ENCODE assay signal across 10 cellular contexts in the genomic region with DNA sequence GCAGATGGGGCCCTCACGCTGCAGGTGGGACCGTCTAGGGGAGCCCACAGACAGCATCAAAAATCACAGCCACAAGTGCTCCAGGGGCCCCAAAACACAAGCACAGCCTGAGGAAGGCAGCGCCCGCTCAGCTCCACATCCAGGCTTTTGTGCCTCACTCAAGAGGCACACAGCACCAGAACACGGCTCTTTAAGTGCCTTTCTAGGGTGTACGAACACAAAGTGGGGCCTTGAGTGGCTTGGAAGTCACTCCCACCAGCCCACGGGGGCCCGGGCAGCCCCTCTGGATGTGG.
DNase-seq lines count a peak whose midpoint lies in the region; ATAC-seq and TF ChIP-seq lines count a peak whose summit lies in the region.
"Had no signal": no experiment of that assay in that cellular context is flagged by ENCODE, and none has a peak within 500 bp of the region (broad histone marks: within the 10 kb centered on the region; RNA-seq: fewer than 3 reads in every experiment).

No MANE protein-coding gene starts in this region.

- peak in 6 of 8 donors; percentile 0 to 10 (median 1) for ATAC-seq in heart right ventricle
- no peak for ATAC-seq in left ventricle myocardium superior
- ATAC-seq in right cardiac atrium = no peak
- ATAC-seq in omental fat pad (ENCODE audit: low FRiP score) = no peak

- H3K4me1 Mint-ChIP-seq in progenitor cell of endocrine pancreas (ENCODE audit: low read depth) (peaks cover 29% of the 10 kb centered on the region), CD14-positive monocyte (peaks cover 17% of the 10 kb centered on the region)

- H3K27me3 Mint-ChIP-seq in progenitor cell of endocrine pancreas = no peaks in the 10 kb centered on the region
- H3K27me3 Mint-ChIP-seq in CD14-positive monocyte (ENCODE audit: low read depth in 3 of 3) = peaks cover 53 to 84% (median 54%) of the 10 kb centered on the region in 3 donors

- peak overlapping the region; percentile 70 to 94 (median 82) for H3K27ac ChIP-seq in heart right ventricle
- H3K27ac ChIP-seq in right cardiac atrium (ENCODE audit: low read length) = peak overlapping the region; percentile 51
- peak overlapping the region; percentile 72 for H3K27ac ChIP-seq in vagina

- H3K9me3 ChIP-seq in heart right ventricle = no peaks in the 10 kb centered on the region
- no peaks in the 10 kb centered on the region for H3K9me3 ChIP-seq in right cardiac atrium (ENCODE audit: control insufficient read depth, low read length)
- no peaks in the 10 kb centered on the region for H3K9me3 ChIP-seq in vagina

- H3K36me3 Mint-ChIP-seq in progenitor cell of endocrine pancreas (ENCODE audit: insufficient read depth) = peaks cover 6% of the 10 kb centered on the region
- no peaks in the 10 kb centered on the region for H3K36me3 Mint-ChIP-seq in CD14-positive monocyte

- H3K9me3 Mint-ChIP-seq in progenitor cell of endocrine pancreas (ENCODE audit: low read depth) (no peaks in the 10 kb centered on the region), CD14-positive monocyte (peaks cover 0 to 4% (median 0%) of the 10 kb centered on the region in 7 donors)

- no peak for TF ChIP-seq CTCF in heart right ventricle (IDR thresholded peaks at IDR 0.05)
- no peak for TF ChIP-seq CTCF in progenitor cell of endocrine pancreas (IDR thresholded peaks at IDR 0.05; ENCODE audit: unreplicated experiment)
- TF ChIP-seq CTCF in vagina (IDR thresholded peaks at IDR 0.05) = no peak
- no peak for TF ChIP-seq CTCF in CD14-positive monocyte (IDR thresholded peaks at IDR 0.05)
- no peak for TF ChIP-seq CTCF in omental fat pad (IDR thresholded peaks at IDR 0.05)

- H3K27ac Mint-ChIP-seq in progenitor cell of endocrine pancreas = peak overlapping the region; percentile 96
- H3K27ac Mint-ChIP-seq in CD14-positive monocyte = no peak overlapping the region

- peaks cover 0 to 5% (median 0%) of the 10 kb centered on the region in 7 donors for H3K27me3 ChIP-seq in heart right ventricle
- H3K27me3 ChIP-seq in right cardiac atrium (ENCODE audit: control insufficient read depth, insufficient read depth) = no peaks in the 10 kb centered on the region
- no peaks in the 10 kb centered on the region for H3K27me3 ChIP-seq in vagina

- H3K36me3 ChIP-seq in heart right ventricle (peaks cover 0 to 3% (median 0%) of the 10 kb centered on the region in 9 donors), vagina (no peaks in the 10 kb centered on the region)

- H3K4me3 ChIP-seq in heart right ventricle (no peak overlapping the region), right cardiac atrium (ENCODE audit: low read length) (no peak overlapping the region), vagina (no peak overlapping the region)

- 52 to 65% methylated on average over 8 of the region's 8 CpGs for WGBS in heart right ventricle, 2 donors
- WGBS in right cardiac atrium = 54% methylated on average over 8 of the region's 8 CpGs

- H3K4me1 ChIP-seq in heart right ventricle (peaks cover 10 to 62% (median 34%) of the 10 kb centered on the region in 9 donors), right cardiac atrium (ENCODE audit: control insufficient read depth, insufficient read depth, low read length) (peaks cover 22% of the 10 kb centered on the region), vagina (peaks cover 55% of the 10 kb centered on the region)

- no peak for TF ChIP-seq POLR2A in vagina (IDR thresholded peaks at IDR 0.05)

- intact Hi-C loops in heart right ventricle (cut with DNase I) (loop anchor here in 3 of 10 donors (10.0 kb wide), 1 partner anchor 61 kb away; the partner anchor contains the start of gene DIP2C (in 3 of the 3)), left ventricle myocardium superior (cut with micrococcal nuclease) (no loop called here), right cardiac atrium (cut with DNase I) (no loop called here), vagina (cut with DNase I) (no loop called here), CD14-positive monocyte (cut with micrococcal nuclease) (no loop called here)

- DNase-seq in heart right ventricle = no peak
- DNase-seq in left ventricle myocardium superior = no peak
- no peak for DNase-seq in right cardiac atrium
- no peak for DNase-seq in progenitor cell of endocrine pancreas (ENCODE audit: low spot score, unreplicated experiment)
- no peak for DNase-seq in vagina (ENCODE audit: extremely low spot score in 2 of 2)
- DNase-seq in NCI-H2196 (lab: John Stamatoyannopoulos, UW; ENCODE audit: unreplicated experiment) = no peak
- no peak for DNase-seq in CD14-positive monocyte (ENCODE audit: low spot score)
- no peak for DNase-seq in omental fat pad (ENCODE audit: low spot score)
- DNase-seq: activated CD4-positive, alpha-beta T cell treated with anti-CD3 and anti-CD28 coated beads for 1 hour; DND-41 had no signal

- H3K4me3 Mint-ChIP-seq in progenitor cell of endocrine pancreas (ENCODE audit: low read depth) (no peak overlapping the region), CD14-positive monocyte (peak overlapping the region in 1 of 2 donors; percentile 6)

Comparison
In these comparisons a context has a peak if more than half of its experiments do, and no peak if none do; other contexts are left out.
1. ATAC-seq: peak in heart right ventricle (6 of 8); none in left ventricle myocardium superior (single experiment), right cardiac atrium (0 of 2) and omental fat pad (single experiment).
2. Peak in every context shown above with its lines, with median percentiles within 50 percentile points of each other: H3K27ac ChIP-seq.